ENCODE assay signal across 14 cellular contexts in the genomic region with DNA sequence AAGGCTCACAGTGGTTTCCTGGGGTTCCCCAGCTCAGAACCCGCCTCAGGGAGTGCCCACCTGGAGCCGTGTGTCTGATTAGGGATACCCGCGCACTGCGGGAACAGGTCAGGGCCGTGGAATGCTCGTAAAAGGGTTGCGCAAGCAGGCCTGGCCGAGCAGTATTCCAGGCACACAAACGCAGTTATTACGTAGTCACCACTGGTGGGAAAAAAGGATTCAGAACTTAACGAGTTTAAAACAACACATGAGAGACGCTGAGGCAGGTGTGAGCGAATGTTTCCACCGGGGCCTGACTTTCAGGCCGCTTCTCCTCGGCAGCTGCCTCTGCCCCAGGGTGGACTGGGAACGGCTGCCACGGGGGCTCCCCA. TPM values are rescaled to one million over a fixed set of nuclear protein-coding genes. Genes with fewer than 3 reads are reported as not detected.
DNase-seq lines count a peak whose midpoint lies in the region; FAIRE-seq and TF ChIP-seq lines count a peak whose summit lies in the region.
"Had no signal": no experiment of that assay in that cellular context is flagged by ENCODE, and none has a peak within 500 bp of the region (broad histone marks: within the 10 kb centered on the region; RNA-seq: fewer than 3 reads in every experiment).

No MANE protein-coding gene starts in this region.

- no peaks in the 10 kb centered on the region for H3K36me3 Mint-ChIP-seq in endodermal cell (ENCODE audit: low read depth)

- no peak for TF ChIP-seq CTCF in BJ (IDR thresholded peaks at IDR 0.05; ENCODE audit: insufficient read depth, low read depth, low read length)
- no peak for TF ChIP-seq CTCF in adrenal gland (IDR thresholded peaks at IDR 0.05)
- no peak for TF ChIP-seq CTCF in endodermal cell (conservative IDR thresholded peaks at IDR 0.05)

- H3K4me3 ChIP-seq in BJ (ENCODE audit: low read depth, low read length) (no peak overlapping the region), adrenal gland (no peak overlapping the region), mesenchymal stem cell (ENCODE audit: insufficient read depth in 1 of 2, low read depth in 1 of 2, low read length in 2 of 2) (no peak overlapping the region), endodermal cell (ENCODE audit: low read length) (no peak overlapping the region)
- H3K4me3 ChIP-seq: HAP-1 had no signal

- H2BK15ac ChIP-seq in mesenchymal stem cell (ENCODE audit: low read depth, poor library complexity, severe bottlenecking): no peak overlapping the region

- no peak overlapping the region for H3K14ac ChIP-seq in mesenchymal stem cell (ENCODE audit: low read length in 2 of 2)

- H3K27me3 ChIP-seq in BJ (ENCODE audit: control insufficient read depth, insufficient read depth, low read length): peaks cover 15% of the 10 kb centered on the region
- H3K27me3 ChIP-seq in adrenal gland: no peaks in the 10 kb centered on the region
- peaks cover 0 to 58% of the 10 kb centered on the region in 2 experiments for H3K27me3 ChIP-seq in mesenchymal stem cell (ENCODE audit: control insufficient read depth in 1 of 2, insufficient read depth in 1 of 2, low read length in 2 of 2)
- H3K27me3 ChIP-seq in endodermal cell (ENCODE audit: control insufficient read depth, insufficient read depth, low read length, poor library complexity, severe bottlenecking): no peaks in the 10 kb centered on the region

- no peak overlapping the region for H4K8ac ChIP-seq in mesenchymal stem cell (ENCODE audit: low read length)

- H3K27ac ChIP-seq in adrenal gland: peak overlapping the region in 1 of 5 donors; percentile 52
- H3K27ac ChIP-seq in mesenchymal stem cell (ENCODE audit: low read length, poor library complexity, severe bottlenecking): no peak overlapping the region
- H3K27ac ChIP-seq in endodermal cell (ENCODE audit: low read depth, low read length): no peak overlapping the region
- H3K27ac ChIP-seq: WERI-Rb-1 had no signal

- H2BK5ac ChIP-seq in mesenchymal stem cell (ENCODE audit: low read depth, low read length, poor library complexity, severe bottlenecking): no peak overlapping the region

- CTCF ChIA-PET in BJ (lab: Yijun Ruan, JAX): no interaction called here

- intact Hi-C loops in adrenal gland (cut with DNase I): no loop called here

- H3K79me1 ChIP-seq in mesenchymal stem cell (replicated peaks; ENCODE audit: low read length, poor library complexity, severe bottlenecking): no peaks in the 10 kb centered on the region

- no peak overlapping the region for H2BK12ac ChIP-seq in mesenchymal stem cell (ENCODE audit: low read length in 2 of 2)

- no peak overlapping the region for H2AK5ac ChIP-seq in mesenchymal stem cell (ENCODE audit: low read length, severe bottlenecking)

- H3K4me1 Mint-ChIP-seq in endodermal cell: no peaks in the 10 kb centered on the region

- WGBS in adrenal gland, 4 donors: 50 to 68% (median 56%) methylated on average over 18 to 19 of the region's 19 CpGs
- WGBS in mesenchymal stem cell: 52% methylated on average over 19 of the region's 19 CpGs
- 84 to 87% methylated on average over 18 to 19 of the region's 19 CpGs for WGBS in endodermal cell (ENCODE audit: insufficient coverage in 1 of 2, insufficient read length in 1 of 2), 2 experiments

- H3K4me3 Mint-ChIP-seq in endodermal cell: no peak overlapping the region

- H3K27me3 Mint-ChIP-seq in endodermal cell (ENCODE audit: insufficient read depth): no peaks in the 10 kb centered on the region

- peak; percentile 71 for DNase-seq in BJ (ENCODE audit: low read depth)
- peak; percentile 75 for DNase-seq in HTR-8/SVneo (ENCODE audit: insufficient read length, low spot score)
- DNase-seq in adrenal gland: peak in 6 of 7 donors; percentile 48 to 90 (median 77)
- peak; percentile 55 for DNase-seq in mesenchymal stem cell
- no peak for DNase-seq in NOMO-1 (lab: John Stamatoyannopoulos, UW; ENCODE audit: unreplicated experiment in 2 of 2)
- no peak for DNase-seq in middle frontal gyrus (ENCODE audit: extremely low spot score, low spot score)
- no peak for DNase-seq in stimulated activated CD4-positive, alpha-beta T cell treated with anti-CD3 and anti-CD28 coated beads, Interleukin-15, amount 100 ng/mL, for 24 hours
- no peak for DNase-seq in endodermal cell
- DNase-seq: activated naive CD4-positive, alpha-beta T cell treated with Interleukin-2 at 50 U/mL for 16 hours; erythroblast; NK-92 treated with Interleukin-12 subunit alpha and Interleukin-12 subunit beta, amount 100 ng/mL, for 24 hours; WERI-Rb-1 had no signal

- H3K36me3 ChIP-seq in BJ (ENCODE audit: control insufficient read depth, insufficient read depth, low read length) (no peaks in the 10 kb centered on the region), adrenal gland (replicated peaks in 1 of 2) (no peaks in the 10 kb centered on the region), mesenchymal stem cell (ENCODE audit: control insufficient read depth in 1 of 2, insufficient read depth in 2 of 2, low read depth in 1 of 2, low read length in 2 of 2) (peaks cover 0 to 80% of the 10 kb centered on the region in 2 experiments), endodermal cell (ENCODE audit: control insufficient read depth, insufficient read depth, low read length) (no peaks in the 10 kb centered on the region)
- H3K36me3 ChIP-seq: HAP-1 had no signal

- no peak overlapping the region for H3K18ac ChIP-seq in mesenchymal stem cell (ENCODE audit: low read depth in 1 of 2, low read length in 2 of 2)

- H4K91ac ChIP-seq in mesenchymal stem cell (ENCODE audit: low read length): no peak overlapping the region

- no peak for TF ChIP-seq POLR2A in adrenal gland (IDR thresholded peaks at IDR 0.05)

- POLR2A ChIA-PET in BJ (lab: Charles Lee): no interaction called here

- no peak overlapping the region for H3K4me2 ChIP-seq in mesenchymal stem cell (ENCODE audit: low read length, poor library complexity, severe bottlenecking)

- H3K9me3 ChIP-seq in adrenal gland (replicated peaks in 1 of 3) (no peaks in the 10 kb centered on the region), mesenchymal stem cell (ENCODE audit: control insufficient read depth, low read length) (peaks cover 1% of the 10 kb centered on the region), endodermal cell (ENCODE audit: control insufficient read depth, low read length) (no peaks in the 10 kb centered on the region)
- H3K9me3 ChIP-seq: HAP-1 had no signal

- no peak overlapping the region for H2BK120ac ChIP-seq in mesenchymal stem cell (ENCODE audit: low read depth, low read length)

- H3K23ac ChIP-seq in mesenchymal stem cell (ENCODE audit: low read length in 2 of 2): no peak overlapping the region

- H2AFZ ChIP-seq in mesenchymal stem cell (ENCODE audit: low read depth, low read length): no peak overlapping the region

- no peak overlapping the region for H3K4ac ChIP-seq in mesenchymal stem cell (ENCODE audit: low read depth in 1 of 2, low read length in 2 of 2)

- no peak overlapping the region for H3K27ac Mint-ChIP-seq in endodermal cell

- H3K9me3 Mint-ChIP-seq in endodermal cell: no peaks in the 10 kb centered on the region

- H3K4me1 ChIP-seq in adrenal gland (replicated peaks in 1 of 2) (peaks cover 0 to 12% of the 10 kb centered on the region in 2 donors), mesenchymal stem cell (ENCODE audit: control insufficient read depth, insufficient read depth, low read depth, low read length) (peaks cover 29% of the 10 kb centered on the region), endodermal cell (ENCODE audit: control insufficient read depth, insufficient read depth, low read length) (no peaks in the 10 kb centered on the region)
- H3K4me1 ChIP-seq: HAP-1 had no signal

- H3K9ac ChIP-seq in mesenchymal stem cell (ENCODE audit: low read length): no peak overlapping the region
- no peak overlapping the region for H3K9ac ChIP-seq in endodermal cell (ENCODE audit: extremely low read depth, low read length, poor library complexity, severe bottlenecking)

- peak; percentile 49 for FAIRE-seq in HTR-8/SVneo (lab: Jason Lieb, UNC)
- FAIRE-seq: D721Med had no signal

RNA-seq across cellular contexts. Expression of a gene that starts 18.2 kb away (rescaled TPM):
- polyA plus RNA-seq in BJ (2011; rRNA removed) (0.06 TPM in 2 replicates), adrenal gland (10 to 100 TPM in 2 of 3 donors, 1 to 10 TPM in 1; 2.4 to 66.3 (median 11.4) TPM)
- polyA minus RNA-seq in BJ (2011; rRNA and poly(A)+ RNA removed): 0.10 TPM in 1 of 2 replicates, not detected in the other
- total RNA-seq in adrenal gland (1 to 10 TPM in 5 of 8 donors, under 1 TPM in 2, not detected in 1; 0.65 to 6.1 (median 2.0) TPM), endodermal cell (under 1 TPM; 0.18 to 0.31 TPM)
- under 0.01 TPM for polyA plus RNA-seq in mesenchymal stem cell (2013, experiment 1 of 2)
- polyA plus RNA-seq in mesenchymal stem cell (2013, experiment 2 of 2): not detected
- 1.4 TPM for polyA plus RNA-seq in endodermal cell (2013, experiment 1 of 2)
- 0.99 TPM for polyA plus RNA-seq in endodermal cell (2013, experiment 2 of 2)

RNA-seq across cellular contexts. Expression of a gene that starts 32.1 kb away (rescaled TPM):
- polyA plus RNA-seq in BJ (2011; rRNA removed): 13.3 and 17.1 TPM in 2 replicates
- polyA minus RNA-seq in BJ (2011; rRNA and poly(A)+ RNA removed): 23.8 and 42.0 TPM in 2 replicates
- 10 to 100 TPM; 14.2 to 50.2 (median 31.4) TPM for total RNA-seq in adrenal gland
- 10 to 100 TPM; 13.8 to 44.1 (median 26.2) TPM for polyA plus RNA-seq in adrenal gland
- polyA plus RNA-seq in mesenchymal stem cell (2013, experiment 1 of 2): 10.2 TPM
- polyA plus RNA-seq in mesenchymal stem cell (2013, experiment 2 of 2): 9.9 TPM
- total RNA-seq in endodermal cell: 10 to 100 TPM; 45.6 to 49.5 TPM
- 34.9 TPM for polyA plus RNA-seq in endodermal cell (2013, experiment 1 of 2)
- 35.6 TPM for polyA plus RNA-seq in endodermal cell (2013, experiment 2 of 2)

RNA-seq across cellular contexts. Expression of a gene that starts 35.8 kb away (rescaled TPM):
- polyA plus RNA-seq in BJ (2011; rRNA removed): not detected in 2 replicates
- polyA minus RNA-seq in BJ (2011; rRNA and poly(A)+ RNA removed): not detected in 2 replicates
- total RNA-seq in adrenal gland: not detected
- polyA plus RNA-seq in adrenal gland: not detected
- not detected for polyA plus RNA-seq in mesenchymal stem cell (2013, experiment 1 of 2)
- not detected for polyA plus RNA-seq in mesenchymal stem cell (2013, experiment 2 of 2)
- not detected for total RNA-seq in endodermal cell
- 59.2 TPM for polyA plus RNA-seq in endodermal cell (2013, experiment 1 of 2)
- polyA plus RNA-seq in endodermal cell (2013, experiment 2 of 2): 46.1 TPM

Comparison
In these comparisons a context has a peak if more than half of its experiments do, and no peak if none do; other contexts are left out.
1. DNase-seq: peak in BJ (single experiment), HTR-8/SVneo (single experiment), adrenal gland (6 of 7) and mesenchymal stem cell (single experiment); none in NOMO-1 (0 of 2), middle frontal gyrus (single experiment), stimulated activated CD4-positive, alpha-beta T cell treated with anti-CD3 and anti-CD28 coated beads, Interleukin-15, amount 100 ng/mL, for 24 hours (single experiment) and endodermal cell (single experiment).